ENCODE assay signal across 21 cellular contexts in the genomic region with DNA sequence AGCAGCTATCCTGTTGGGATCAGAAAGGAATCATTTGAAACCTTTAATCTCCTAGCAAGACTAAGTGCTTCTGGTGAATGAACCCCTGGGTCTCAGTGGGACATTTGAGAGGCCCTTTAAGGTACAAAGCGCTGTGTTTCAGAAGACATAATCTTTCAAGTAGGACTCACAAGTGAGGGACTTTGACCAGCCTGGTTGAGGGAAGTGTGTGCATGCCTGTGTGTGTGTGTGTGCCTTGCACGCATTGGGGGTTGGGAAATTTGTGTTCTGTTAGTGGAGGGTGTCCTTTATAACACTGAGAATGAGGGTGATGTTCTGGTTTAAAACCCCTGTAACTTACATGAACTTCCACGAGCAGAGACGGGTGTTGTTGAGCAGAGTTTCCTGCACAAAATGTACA.
DNase-seq lines count a peak whose midpoint lies in the region; ATAC-seq and TF ChIP-seq lines count a peak whose summit lies in the region.
"Had no signal": no experiment of that assay in that cellular context is flagged by ENCODE, and none has a peak within 500 bp of the region (broad histone marks: within the 10 kb centered on the region; RNA-seq: fewer than 3 reads in every experiment).

No MANE protein-coding gene starts in this region.

- no peak overlapping the region for H3K4me3 ChIP-seq in GM23338
- H3K4me3 ChIP-seq in neuronal stem cell (ENCODE audit: low read length in 2 of 2) = no peak overlapping the region
- H3K4me3 ChIP-seq: GM23248 had no signal

- H3K4me3 Mint-ChIP-seq in GM23338 (no peak overlapping the region), brain (peak overlapping the region in 1 of 5 experiments; percentile 18)
- H3K4me3 Mint-ChIP-seq: B cell, CD14-positive monocyte had no signal

- H3K4me2 ChIP-seq in GM23338 (no peak overlapping the region), neuronal stem cell (ENCODE audit: insufficient read depth, low read length, poor library complexity, severe bottlenecking) (no peak overlapping the region)
- H3K4me2 ChIP-seq: SK-N-SH had no signal

- H4K20me1 ChIP-seq in GM23338 (replicated peaks; ENCODE audit: insufficient read depth) = no peaks in the 10 kb centered on the region

- TF ChIP-seq CTCF in GM23338 (conservative IDR thresholded peaks at IDR 0.05; ENCODE audit: low read depth in 2 of 2) (no peak), brain (conservative IDR thresholded peaks at IDR 0.05) (no peak), GM10266 (IDR thresholded peaks at IDR 0.05; ENCODE audit: control insufficient read depth, insufficient read depth, low read depth, missing control alignments) (no peak)

- H3K9me3 Mint-ChIP-seq in GM23338 (no peaks in the 10 kb centered on the region; the same call in 2 of the 3 replicates), brain (peaks cover 0 to 7% (median 0%) of the 10 kb centered on the region in 5 experiments)

- H2BK120ac ChIP-seq in neuronal stem cell (ENCODE audit: low read depth, low read length) = no peak overlapping the region

- H2BK5ac ChIP-seq in neuronal stem cell (ENCODE audit: low read length) = no peak overlapping the region

- no peaks in the 10 kb centered on the region for H3K79me2 ChIP-seq in GM23338 (replicated peaks; ENCODE audit: insufficient read depth)

- no peak overlapping the region for H3K14ac ChIP-seq in neuronal stem cell (ENCODE audit: low read length)

- ATAC-seq in GM23338 (no peak), left colon (peak; percentile 77), GM18907 (IDR thresholded peaks at IDR 0.05; ENCODE audit: unreplicated experiment) (no peak)
- ATAC-seq: HCT116 had no signal

- H3K4ac ChIP-seq in neuronal stem cell (ENCODE audit: low read length) = no peak overlapping the region

- intact Hi-C loops in left colon (cut with DNase I, micrococcal nuclease) = no loop called here

- H3K23ac ChIP-seq in neuronal stem cell (ENCODE audit: low read depth, low read length, poor library complexity) = no peak overlapping the region

- DNase-seq in GM23338 (ENCODE audit: low spot score) = no peak
- DNase-seq in left colon = no peak
- no peak for DNase-seq in neuronal stem cell (ENCODE audit: low spot score)
- DNase-seq in GM10266 (ENCODE audit: extremely low spot score) = no peak
- no peak for DNase-seq in NCI-H2196 treated with DMSO at 0.1 percent for 48 hours (lab: John Stamatoyannopoulos, UW; ENCODE audit: unreplicated experiment)
- DNase-seq: EL, GF-D8, GM23248, Kasumi-1, NCI-H1694 treated with DMSO at 0.1 percent for 48 hours, NCI-H2227 treated with DMSO at 0.1 percent for 48 hours, NCI-H510A treated with DMSO at 0.1 percent for 48 hours, NCI-H748 treated with DMSO at 0.1 percent for 48 hours, SIG-M5, SK-N-SH had no signal

- no peak overlapping the region for H4K91ac ChIP-seq in neuronal stem cell (ENCODE audit: low read depth, low read length, poor library complexity)

- H3K36me3 ChIP-seq in GM23338 (ENCODE audit: insufficient read depth) (no peaks in the 10 kb centered on the region), neuronal stem cell (replicated peaks in 1 of 2; ENCODE audit: control insufficient read depth in 2 of 2, insufficient read depth in 2 of 2, low read length in 2 of 2) (no peaks in the 10 kb centered on the region)

- no CpG with 5 or more reads among the region's 4 CpGs for WGBS in neuronal stem cell (ENCODE audit: extremely low coverage in 2 of 2, insufficient read length in 2 of 2, insufficient replicate concordance in 1 of 2), 2 donors

- no peak overlapping the region for H2BK15ac ChIP-seq in neuronal stem cell (ENCODE audit: low read length)

- no peak overlapping the region for H3K27ac ChIP-seq in GM23338 (ENCODE audit: low read depth)
- no peak overlapping the region for H3K27ac ChIP-seq in neuronal stem cell (replicated peaks; ENCODE audit: low read length)
- H3K27ac ChIP-seq: GM23248, RWPE1 had no signal

- peaks cover 18% of the 10 kb centered on the region for H3K4me1 ChIP-seq in GM23338 (ENCODE audit: insufficient read depth)
- peaks cover 16 to 19% of the 10 kb centered on the region in 2 donors for H3K4me1 ChIP-seq in neuronal stem cell (ENCODE audit: control insufficient read depth in 2 of 2, insufficient read depth in 1 of 2, low read depth in 1 of 2, low read length in 2 of 2)

- no peaks in the 10 kb centered on the region for H3F3A ChIP-seq in GM23338 (replicated peaks; ENCODE audit: low read depth)

- no peaks in the 10 kb centered on the region for H3K79me1 ChIP-seq in neuronal stem cell (ENCODE audit: low read depth, low read length)

- H3K27me3 ChIP-seq in GM23338 (ENCODE audit: insufficient read depth) (no peaks in the 10 kb centered on the region), neuronal stem cell (ENCODE audit: control insufficient read depth in 3 of 3, insufficient read depth in 3 of 3, low read depth in 1 of 3, low read length in 3 of 3) (peaks cover 0 to 10% (median 2%) of the 10 kb centered on the region in 3 experiments)

- H2AFZ ChIP-seq in GM23338 (no peak overlapping the region; the same call in 1 of the 2 replicates), neuronal stem cell (ENCODE audit: low read length) (peak overlapping the region; percentile 18)
- H2AFZ ChIP-seq: GM23248 had no signal

- H4K8ac ChIP-seq in neuronal stem cell (ENCODE audit: low read depth, low read length) = no peak overlapping the region

- H3K27ac Mint-ChIP-seq in GM23338 (0 out of 2 replicates have a peak overlapping the region, but pooled peaks have one; percentile 25), brain (peak overlapping the region; percentile 4 to 69 (median 57))
- H3K27ac Mint-ChIP-seq: B cell, CD14-positive monocyte had no signal

- H3K4me1 Mint-ChIP-seq in GM23338 = peaks cover 29% of the 10 kb centered on the region
- H3K4me1 Mint-ChIP-seq in brain = peaks cover 67% of the 10 kb centered on the region

- peaks cover 0 to 6% of the 10 kb centered on the region in 2 donors for H3K9me3 ChIP-seq in neuronal stem cell (replicated peaks in 1 of 2; ENCODE audit: control insufficient read depth in 2 of 2, insufficient read depth in 1 of 2, low read depth in 1 of 2, low read length in 2 of 2)
- H3K9me3 ChIP-seq: SK-N-SH had no signal

- H2AK5ac ChIP-seq in neuronal stem cell (ENCODE audit: low read depth, low read length) = no peak overlapping the region

- no peak overlapping the region for H3K9ac ChIP-seq in neuronal stem cell (ENCODE audit: low read depth, low read length, poor library complexity)
- H3K9ac ChIP-seq: GM23248, SK-N-SH had no signal

- H2BK12ac ChIP-seq in neuronal stem cell (ENCODE audit: low read length) = no peak overlapping the region

- H3K9me2 ChIP-seq in GM23338 (ENCODE audit: insufficient read depth) = no peaks in the 10 kb centered on the region
- H3K9me2 ChIP-seq: SK-N-SH had no signal

- H3K27me3 Mint-ChIP-seq in GM23338 (ENCODE audit: insufficient read depth, low read depth, poor library complexity) (peaks cover 5% of the 10 kb centered on the region), brain (peaks cover 10% of the 10 kb centered on the region)

- peak overlapping the region; percentile 2 for H3K18ac ChIP-seq in neuronal stem cell (ENCODE audit: low read length)

- H3K36me3 Mint-ChIP-seq in GM23338 (ENCODE audit: low read depth) (no peaks in the 10 kb centered on the region), brain (no peaks in the 10 kb centered on the region)
- H3K36me3 Mint-ChIP-seq: CD14-positive monocyte had no signal

TF ChIP-seq in GM23338, 12 proteins besides CTCF, POLR2A, EP300 and RAD21:
- TF ChIP-seq ZNF114 (CRISPR knock-in tag; IDR thresholded peaks at IDR 0.05) = no peak
- TF ChIP-seq, protein P1, sequence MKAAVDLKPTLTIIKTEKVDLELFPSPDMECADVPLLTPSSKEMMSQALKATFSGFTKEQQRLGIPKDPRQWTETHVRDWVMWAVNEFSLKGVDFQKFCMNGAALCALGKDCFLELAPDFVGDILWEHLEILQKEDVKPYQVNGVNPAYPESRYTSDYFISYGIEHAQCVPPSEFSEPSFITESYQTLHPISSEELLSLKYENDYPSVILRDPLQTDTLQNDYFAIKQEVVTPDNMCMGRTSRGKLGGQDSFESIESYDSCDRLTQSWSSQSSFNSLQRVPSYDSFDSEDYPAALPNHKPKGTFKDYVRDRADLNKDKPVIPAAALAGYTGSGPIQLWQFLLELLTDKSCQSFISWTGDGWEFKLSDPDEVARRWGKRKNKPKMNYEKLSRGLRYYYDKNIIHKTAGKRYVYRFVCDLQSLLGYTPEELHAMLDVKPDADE (IDR thresholded peaks at IDR 0.05) = no peak
- TF ChIP-seq ZNF331 (CRISPR knock-in tag; IDR thresholded peaks at IDR 0.05; ENCODE audit: low read depth) = no peak
- TF ChIP-seq, protein P2, sequence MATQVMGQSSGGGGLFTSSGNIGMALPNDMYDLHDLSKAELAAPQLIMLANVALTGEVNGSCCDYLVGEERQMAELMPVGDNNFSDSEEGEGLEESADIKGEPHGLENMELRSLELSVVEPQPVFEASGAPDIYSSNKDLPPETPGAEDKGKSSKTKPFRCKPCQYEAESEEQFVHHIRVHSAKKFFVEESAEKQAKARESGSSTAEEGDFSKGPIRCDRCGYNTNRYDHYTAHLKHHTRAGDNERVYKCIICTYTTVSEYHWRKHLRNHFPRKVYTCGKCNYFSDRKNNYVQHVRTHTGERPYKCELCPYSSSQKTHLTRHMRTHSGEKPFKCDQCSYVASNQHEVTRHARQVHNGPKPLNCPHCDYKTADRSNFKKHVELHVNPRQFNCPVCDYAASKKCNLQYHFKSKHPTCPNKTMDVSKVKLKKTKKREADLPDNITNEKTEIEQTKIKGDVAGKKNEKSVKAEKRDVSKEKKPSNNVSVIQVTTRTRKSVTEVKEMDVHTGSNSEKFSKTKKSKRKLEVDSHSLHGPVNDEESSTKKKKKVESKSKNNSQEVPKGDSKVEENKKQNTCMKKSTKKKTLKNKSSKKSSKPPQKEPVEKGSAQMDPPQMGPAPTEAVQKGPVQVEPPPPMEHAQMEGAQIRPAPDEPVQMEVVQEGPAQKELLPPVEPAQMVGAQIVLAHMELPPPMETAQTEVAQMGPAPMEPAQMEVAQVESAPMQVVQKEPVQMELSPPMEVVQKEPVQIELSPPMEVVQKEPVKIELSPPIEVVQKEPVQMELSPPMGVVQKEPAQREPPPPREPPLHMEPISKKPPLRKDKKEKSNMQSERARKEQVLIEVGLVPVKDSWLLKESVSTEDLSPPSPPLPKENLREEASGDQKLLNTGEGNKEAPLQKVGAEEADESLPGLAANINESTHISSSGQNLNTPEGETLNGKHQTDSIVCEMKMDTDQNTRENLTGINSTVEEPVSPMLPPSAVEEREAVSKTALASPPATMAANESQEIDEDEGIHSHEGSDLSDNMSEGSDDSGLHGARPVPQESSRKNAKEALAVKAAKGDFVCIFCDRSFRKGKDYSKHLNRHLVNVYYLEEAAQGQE (IDR thresholded peaks at IDR 0.05; ENCODE audit: unreplicated experiment) = no peak
